ENCODE assay signal across 8 cellular contexts in genomic region chr7:50661345-50662058, GRCh38.
DNase-seq lines count a peak whose midpoint lies in the region; ATAC-seq, FAIRE-seq and TF ChIP-seq lines count a peak whose summit lies in the region.

No MANE protein-coding gene starts in this region.

- no peak for TF ChIP-seq POLR2A in H54 (IDR thresholded peaks at IDR 0.05; ENCODE audit: low read depth, low read length)

- H3K27me3 Mint-ChIP-seq in activated naive CD4-positive, alpha-beta T cell treated with anti-CD3 and anti-CD28 coated beads, Interleukin-2, amount 50 U/mL, for 24 hours: no peaks in the 10 kb centered on the region

- peak overlapping the region; percentile 51 for H3K4me3 Mint-ChIP-seq in activated naive CD4-positive, alpha-beta T cell treated with anti-CD3 and anti-CD28 coated beads, Interleukin-2, amount 50 U/mL, for 24 hours

- no peak for FAIRE-seq in H54 (lab: Jason Lieb, UNC)

- H3K9me3 Mint-ChIP-seq in activated naive CD4-positive, alpha-beta T cell treated with anti-CD3 and anti-CD28 coated beads, Interleukin-2, amount 50 U/mL, for 24 hours: no peaks in the 10 kb centered on the region

- no peak overlapping the region for H3K27ac Mint-ChIP-seq in activated naive CD4-positive, alpha-beta T cell treated with anti-CD3 and anti-CD28 coated beads, Interleukin-2, amount 50 U/mL, for 24 hours

- DNase-seq in DMS79 treated with DMSO at 0.1 percent for 48 hours (lab: John Stamatoyannopoulos, UW): peak; percentile 65
- DNase-seq in dedifferentiated amniotic fluid mesenchymal stem cell (ENCODE audit: extremely low spot score): no peak
- DNase-seq in H54 (ENCODE audit: insufficient read length, low spot score): no peak
- DNase-seq in activated CD4-positive, alpha-beta T cell treated with anti-CD3 and anti-CD28 coated beads, Interleukin-2, amount 50 U/mL, for 48 hours: no peak
- no peak for DNase-seq in T1000 (lab: John Stamatoyannopoulos, UW)

- ATAC-seq in GM19455 (IDR thresholded peaks at IDR 0.05; ENCODE audit: unreplicated experiment) (peak; percentile 59), HG03378 (IDR thresholded peaks at IDR 0.05; ENCODE audit: unreplicated experiment) (peak; percentile 46)

- no peaks in the 10 kb centered on the region for H3K36me3 Mint-ChIP-seq in activated naive CD4-positive, alpha-beta T cell treated with anti-CD3 and anti-CD28 coated beads, Interleukin-2, amount 50 U/mL, for 24 hours

- peaks cover 40% of the 10 kb centered on the region for H3K4me1 Mint-ChIP-seq in activated naive CD4-positive, alpha-beta T cell treated with anti-CD3 and anti-CD28 coated beads, Interleukin-2, amount 50 U/mL, for 24 hours
